ENCODE assay signal across 1 cellular context in genomic region chr7:150383710-150384397, GRCh38.
TF ChIP-seq lines count a peak whose summit lies in the region.

No MANE protein-coding gene starts in this region.

TF ChIP-seq in K562, 482 proteins besides CTCF, POLR2A, EP300 and RAD21 (continued from another document):
- TF ChIP-seq, protein P1, sequence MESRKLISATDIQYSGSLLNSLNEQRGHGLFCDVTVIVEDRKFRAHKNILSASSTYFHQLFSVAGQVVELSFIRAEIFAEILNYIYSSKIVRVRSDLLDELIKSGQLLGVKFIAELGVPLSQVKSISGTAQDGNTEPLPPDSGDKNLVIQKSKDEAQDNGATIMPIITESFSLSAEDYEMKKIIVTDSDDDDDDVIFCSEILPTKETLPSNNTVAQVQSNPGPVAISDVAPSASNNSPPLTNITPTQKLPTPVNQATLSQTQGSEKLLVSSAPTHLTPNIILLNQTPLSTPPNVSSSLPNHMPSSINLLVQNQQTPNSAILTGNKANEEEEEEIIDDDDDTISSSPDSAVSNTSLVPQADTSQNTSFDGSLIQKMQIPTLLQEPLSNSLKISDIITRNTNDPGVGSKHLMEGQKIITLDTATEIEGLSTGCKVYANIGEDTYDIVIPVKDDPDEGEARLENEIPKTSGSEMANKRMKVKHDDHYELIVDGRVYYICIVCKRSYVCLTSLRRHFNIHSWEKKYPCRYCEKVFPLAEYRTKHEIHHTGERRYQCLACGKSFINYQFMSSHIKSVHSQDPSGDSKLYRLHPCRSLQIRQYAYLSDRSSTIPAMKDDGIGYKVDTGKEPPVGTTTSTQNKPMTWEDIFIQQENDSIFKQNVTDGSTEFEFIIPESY (CRISPR knock-in tag; IDR thresholded peaks at IDR 0.05), result peak; percentile 93
- peak; percentile 8; the same call in 1 of the 2 replicates for TF ChIP-seq USF1 (CRISPR knock-in tag; IDR thresholded peaks at IDR 0.05)
- TF ChIP-seq WHSC1 (IDR thresholded peaks at IDR 0.05; ENCODE audit: low read length), result no peak
- TF ChIP-seq MAX (CRISPR knock-in tag; IDR thresholded peaks at IDR 0.05), result 0 out of 2 replicates have a peak, but pooled peaks have one; percentile 12
- TF ChIP-seq, protein P2, sequence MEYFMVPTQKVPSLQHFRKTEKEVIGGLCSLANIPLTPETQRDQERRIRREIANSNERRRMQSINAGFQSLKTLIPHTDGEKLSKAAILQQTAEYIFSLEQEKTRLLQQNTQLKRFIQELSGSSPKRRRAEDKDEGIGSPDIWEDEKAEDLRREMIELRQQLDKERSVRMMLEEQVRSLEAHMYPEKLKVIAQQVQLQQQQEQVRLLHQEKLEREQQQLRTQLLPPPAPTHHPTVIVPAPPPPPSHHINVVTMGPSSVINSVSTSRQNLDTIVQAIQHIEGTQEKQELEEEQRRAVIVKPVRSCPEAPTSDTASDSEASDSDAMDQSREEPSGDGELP (CRISPR knock-in tag; IDR thresholded peaks at IDR 0.05; ENCODE audit: borderline replicate concordance), result peak; percentile 48; the same call in 1 of the 2 replicates
- 0 out of 2 replicates have a peak, but pooled peaks have one; percentile 13 for TF ChIP-seq POLR2G (IDR thresholded peaks at IDR 0.05; ENCODE audit: low read depth, low read length)
- TF ChIP-seq CBX8 (IDR thresholded peaks at IDR 0.05; ENCODE audit: borderline replicate concordance, extremely low read depth, low read depth, low read length, poor library complexity, severe bottlenecking), result no peak
- TF ChIP-seq CXXC5 (CRISPR knock-in tag; IDR thresholded peaks at IDR 0.05), result no peak
